ENCODE assay signal across 1 cellular context in genomic region chr17:45857977-45858708, GRCh38.
TF ChIP-seq lines count a peak whose summit lies in the region.

No MANE protein-coding gene starts in this region.

TF ChIP-seq in K562, 482 proteins besides CTCF, POLR2A, EP300 and RAD21 (continued from another document):
- TF ChIP-seq RBBP5 (IDR thresholded peaks at IDR 0.05; ENCODE audit: borderline replicate concordance, insufficient read depth, low read length, poor library complexity, severe bottlenecking) (no peak), CREBBP (IDR thresholded peaks at IDR 0.05; ENCODE audit: low read depth, low read length) (no peak), GTF2F1 (IDR thresholded peaks at IDR 0.05; ENCODE audit: low read depth, low read length) (no peak), PHF8 (IDR thresholded peaks at IDR 0.05; ENCODE audit: borderline replicate concordance, low read length) (no peak), ZNF766 (CRISPR knock-in tag; conservative IDR thresholded peaks at IDR 0.05) (peak; percentile 64; the same call in 1 of the 2 replicates), SMAD2 (IDR thresholded peaks at IDR 0.05; ENCODE audit: low read depth, low read length) (no peak), ZC3H4 (CRISPR knock-in tag; IDR thresholded peaks at IDR 0.05; ENCODE audit: borderline replicate concordance) (no peak)
